Comparison of ENCODE assay signal across 9 cellular contexts in the genomic region with DNA sequence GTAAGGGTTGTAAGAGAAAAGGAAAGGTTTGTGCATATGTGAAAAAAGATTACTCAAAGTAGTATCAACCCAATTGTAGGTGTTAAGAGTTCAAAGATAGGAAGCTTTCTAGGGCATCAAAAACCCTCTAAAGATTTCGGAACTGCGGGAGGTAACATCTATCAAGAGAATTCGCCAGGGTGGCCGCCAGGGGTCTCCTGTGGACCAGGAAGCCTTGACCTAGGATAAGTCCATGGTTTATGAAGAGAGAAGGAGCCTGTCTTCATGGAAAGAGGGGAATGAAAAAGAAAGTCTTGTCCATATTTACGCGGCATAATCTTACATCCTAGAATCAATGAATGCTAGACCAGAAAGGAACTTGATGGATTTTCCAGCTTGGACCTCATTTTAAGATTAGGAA.
A peak's percentile ranks its signal among the peaks of the same experiment; 100 is the strongest.
DNase-seq lines count a peak whose midpoint lies in the region.
"Had no signal": no experiment of that assay in that cellular context is flagged by ENCODE, and none has a peak within 500 bp of the region (broad histone marks: within the 10 kb centered on the region; RNA-seq: fewer than 3 reads in every experiment).

No MANE protein-coding gene starts in this region.

- H3K4me1 Mint-ChIP-seq in T-helper 2 cell treated with Interferon-gamma antibody and Interleukin-4, amounts not matched to agents 5 μg/mL and 100 μg/mL, for 36 hours (ENCODE audit: low read depth), result no peaks in the 10 kb centered on the region
- H3K4me1 Mint-ChIP-seq: stimulated activated naive B cell treated with anti-CD40 and anti-IgM and Interleukin-4, amounts not matched to agents 10 μg/mL and 1 μg/mL and 100 μg/mL, for 72 hours had no signal

- no peaks in the 10 kb centered on the region for H3K9me3 Mint-ChIP-seq in T-helper 2 cell treated with Interferon-gamma antibody and Interleukin-4, amounts not matched to agents 5 μg/mL and 100 μg/mL, for 36 hours
- H3K9me3 Mint-ChIP-seq: stimulated activated naive B cell treated with anti-CD40 and anti-IgM and Interleukin-4, amounts not matched to agents 10 μg/mL and 1 μg/mL and 100 μg/mL, for 72 hours had no signal

- H3K36me3 Mint-ChIP-seq in T-helper 2 cell treated with Interferon-gamma antibody and Interleukin-4, amounts not matched to agents 5 μg/mL and 100 μg/mL, for 36 hours (ENCODE audit: low read depth), result no peaks in the 10 kb centered on the region
- H3K36me3 Mint-ChIP-seq: stimulated activated naive B cell treated with anti-CD40 and anti-IgM and Interleukin-4, amounts not matched to agents 10 μg/mL and 1 μg/mL and 100 μg/mL, for 72 hours had no signal

- DNase-seq in activated T-cell treated with anti-CD3 and anti-CD28 coated beads for 24 hours (ENCODE audit: low read depth), result peak; percentile 1
- DNase-seq in activated T-cell treated with anti-CD3 and anti-CD28 coated beads for 4 hours, result no peak
- peak; percentile 5 for DNase-seq in HS-5 (ENCODE audit: low read depth)
- peak; percentile 4 for DNase-seq in T-helper 2 cell treated with Interferon-gamma antibody and Interleukin-4, amounts not matched to agents 5 μg/mL and 100 μg/mL, for 36 hours (ENCODE audit: low spot score)
- DNase-seq in fibroblast of the conjunctiva (ENCODE audit: low read depth), result peak; percentile 31
- peak; percentile 83 for DNase-seq in posterior vena cava (ENCODE audit: low spot score)
- no peak for DNase-seq in activated CD4-positive, CD25-positive, alpha-beta regulatory T cell (lab: John Stamatoyannopoulos, UW)
- no peak for DNase-seq in effector CD4-positive, alpha-beta T cell
- DNase-seq: stimulated activated naive B cell treated with anti-CD40 and anti-IgM and Interleukin-4, amounts not matched to agents 10 μg/mL and 1 μg/mL and 100 μg/mL, for 72 hours had no signal

- H3K4me3 Mint-ChIP-seq in T-helper 2 cell treated with Interferon-gamma antibody and Interleukin-4, amounts not matched to agents 5 μg/mL and 100 μg/mL, for 36 hours, result no peak overlapping the region
- H3K4me3 Mint-ChIP-seq: stimulated activated naive B cell treated with anti-CD40 and anti-IgM and Interleukin-4, amounts not matched to agents 10 μg/mL and 1 μg/mL and 100 μg/mL, for 72 hours had no signal

- intact Hi-C loops in posterior vena cava (cut with DNase I), result no loop called here

- H3K27ac Mint-ChIP-seq in T-helper 2 cell treated with Interferon-gamma antibody and Interleukin-4, amounts not matched to agents 5 μg/mL and 100 μg/mL, for 36 hours, result no peak overlapping the region
- H3K27ac Mint-ChIP-seq: stimulated activated naive B cell treated with anti-CD40 and anti-IgM and Interleukin-4, amounts not matched to agents 10 μg/mL and 1 μg/mL and 100 μg/mL, for 72 hours had no signal

- H3K27me3 Mint-ChIP-seq in T-helper 2 cell treated with Interferon-gamma antibody and Interleukin-4, amounts not matched to agents 5 μg/mL and 100 μg/mL, for 36 hours (ENCODE audit: low read depth), result peaks cover 4% of the 10 kb centered on the region

Comparison
In these comparisons a context has a peak if more than half of its experiments do, and no peak if none do; other contexts are left out.
1. DNase-seq: peak in activated T-cell treated with anti-CD3 and anti-CD28 coated beads for 24 hours (single experiment), HS-5 (single experiment), T-helper 2 cell treated with Interferon-gamma antibody and Interleukin-4, amounts not matched to agents 5 μg/mL and 100 μg/mL, for 36 hours (single experiment), fibroblast of the conjunctiva (single experiment) and posterior vena cava (single experiment); none in activated T-cell treated with anti-CD3 and anti-CD28 coated beads for 4 hours (single experiment), activated CD4-positive, CD25-positive, alpha-beta regulatory T cell (0 of 4) and effector CD4-positive, alpha-beta T cell (single experiment).